In genomic region chr1:163922743-163923186, GRCh38 we compare ENCODE assay signal across 12 cellular contexts.
DNase-seq lines count a peak whose midpoint lies in the region; ATAC-seq and TF ChIP-seq lines count a peak whose summit lies in the region.
"Had no signal": no experiment of that assay in that cellular context is flagged by ENCODE, and none has a peak within 500 bp of the region (broad histone marks: within the 10 kb centered on the region; RNA-seq: fewer than 3 reads in every experiment).

No MANE protein-coding gene starts in this region.

- ATAC-seq in GM18870 (IDR thresholded peaks at IDR 0.05; ENCODE audit: unreplicated experiment) (peak; percentile 91), GM21825 (IDR thresholded peaks at IDR 0.05; ENCODE audit: unreplicated experiment) (peak; percentile 98), HG03442 (IDR thresholded peaks at IDR 0.05; ENCODE audit: unreplicated experiment) (peak; percentile 85), heart right ventricle (no peak)
- ATAC-seq: gastroesophageal sphincter, upper lobe of right lung had no signal

- peaks cover 0 to 5% (median 0%) of the 10 kb centered on the region in 9 donors for H3K4me1 ChIP-seq in heart right ventricle
- H3K4me1 ChIP-seq: gastroesophageal sphincter, upper lobe of right lung had no signal

- intact Hi-C loops in heart right ventricle (cut with DNase I) = loop anchor here in 1 of 10 donors (10.0 kb wide), 1 partner anchor 862 kb away; no protein-coding TSS in a partner anchor

- H3K27me3 ChIP-seq in heart right ventricle = no peaks in the 10 kb centered on the region
- H3K27me3 ChIP-seq: brain microvascular endothelial cell, gastroesophageal sphincter, upper lobe of right lung had no signal

- no peaks in the 10 kb centered on the region for H3K27me3 Mint-ChIP-seq in mesothelial cell of epicardium (ENCODE audit: low read depth)

- no peak overlapping the region for H3K27ac ChIP-seq in heart right ventricle
- H3K27ac ChIP-seq: brain microvascular endothelial cell, gastroesophageal sphincter, upper lobe of right lung had no signal

- H3K4me3 Mint-ChIP-seq in mesothelial cell of epicardium = no peak overlapping the region

- peaks cover 27% of the 10 kb centered on the region for H3K4me1 Mint-ChIP-seq in mesothelial cell of epicardium

- peaks cover 0 to 7% (median 0%) of the 10 kb centered on the region in 11 donors for H3K9me3 ChIP-seq in heart right ventricle
- H3K9me3 ChIP-seq: gastroesophageal sphincter, upper lobe of right lung had no signal

- H3K4me3 ChIP-seq in heart right ventricle = no peak overlapping the region
- H3K4me3 ChIP-seq: gastroesophageal sphincter, upper lobe of right lung had no signal

- H3K9me3 Mint-ChIP-seq in mesothelial cell of epicardium = peaks cover 10% of the 10 kb centered on the region

- DNase-seq in mesothelial cell of epicardium (ENCODE audit: low spot score in 2 of 2, unreplicated experiment in 2 of 2) (no peak), EL (no peak), heart right ventricle (no peak)
- DNase-seq in stimulated activated CD4-positive, alpha-beta T cell treated with anti-CD3 and anti-CD28 coated beads, Interleukin-15, amount 100 ng/mL, for 24 hours = no peak
- DNase-seq: brain microvascular endothelial cell, GF-D8, NCI-H524 treated with DMSO at 0.1 percent for 48 hours, upper lobe of right lung had no signal

- H3K27ac Mint-ChIP-seq in mesothelial cell of epicardium = peak overlapping the region; percentile 62

- TF ChIP-seq CTCF in mesothelial cell of epicardium (IDR thresholded peaks at IDR 0.05; ENCODE audit: unreplicated experiment) = no peak
- TF ChIP-seq CTCF in heart right ventricle (IDR thresholded peaks at IDR 0.05) = no peak

- H3K36me3 Mint-ChIP-seq in mesothelial cell of epicardium = no peaks in the 10 kb centered on the region

- H3K36me3 ChIP-seq in heart right ventricle = no peaks in the 10 kb centered on the region
- H3K36me3 ChIP-seq: brain microvascular endothelial cell, gastroesophageal sphincter, upper lobe of right lung had no signal

Comparison
In these comparisons a context has a peak if more than half of its experiments do, and no peak if none do; other contexts are left out.
1. ATAC-seq: peak in GM18870 (single experiment), GM21825 (single experiment) and HG03442 (single experiment); none in heart right ventricle (0 of 8).